In the genomic region with DNA sequence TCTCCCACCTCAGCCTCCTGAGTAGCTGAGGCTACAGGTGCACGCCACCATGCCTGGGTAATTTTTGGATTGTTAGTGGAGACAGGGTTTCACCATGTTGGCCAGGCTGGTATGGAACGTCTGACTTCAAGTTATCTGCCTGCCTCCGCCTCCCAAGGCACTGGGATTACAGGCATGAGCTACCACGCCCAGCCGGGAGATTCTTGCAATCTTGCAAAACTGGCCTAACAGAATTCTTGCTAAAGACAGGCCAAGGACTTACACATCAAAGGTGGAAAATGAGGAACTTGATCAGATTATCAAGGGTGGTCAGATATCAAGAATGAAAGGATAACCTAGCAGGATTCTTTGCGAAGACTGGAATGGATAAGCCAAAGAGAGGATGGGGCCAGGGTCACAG, we compare ENCODE assay signal across 16 cellular contexts.
DNase-seq lines count a peak whose midpoint lies in the region; ATAC-seq, FAIRE-seq and TF ChIP-seq lines count a peak whose summit lies in the region.
"Had no signal": no experiment of that assay in that cellular context is flagged by ENCODE, and none has a peak within 500 bp of the region (broad histone marks: within the 10 kb centered on the region; RNA-seq: fewer than 3 reads in every experiment).

No MANE protein-coding gene starts in this region.

- H2BK120ac ChIP-seq in mesendoderm (ENCODE audit: low read depth, low read length): no peak overlapping the region

- no peak overlapping the region for H2BK5ac ChIP-seq in mesendoderm (ENCODE audit: low read length)

- no peak overlapping the region for H3K4me2 ChIP-seq in mesendoderm (ENCODE audit: low read length)
- H3K4me2 ChIP-seq: A549 had no signal

- no peak overlapping the region for H3K27ac ChIP-seq in mesendoderm (ENCODE audit: low read depth, low read length)
- H3K27ac ChIP-seq in upper lobe of right lung: no peak overlapping the region
- H3K27ac ChIP-seq: A549, C4-2B had no signal

- WGBS in mesendoderm (ENCODE audit: extremely low coverage, insufficient coverage, low lambda C conversion rate): no CpG with 5 or more reads among the region's 6 CpGs

- peak; percentile 36 for DNase-seq in ELF-1 (ENCODE audit: low read depth, low spot score)
- DNase-seq in bronchial epithelial cell (ENCODE audit: low read depth): peak; percentile 12
- DNase-seq in mesendoderm: peak; percentile 14
- DNase-seq in upper lobe of right lung: no peak
- DNase-seq in T1000 (lab: John Stamatoyannopoulos, UW): no peak
- no peak for DNase-seq in dedifferentiated amniotic fluid mesenchymal stem cell (ENCODE audit: extremely low spot score)
- DNase-seq: BE2C; CD8-positive, alpha-beta T cell; COR-L47; DND-41; GF-D8; HCEC 1CT; IMR-90 had no signal

- H4K8ac ChIP-seq in mesendoderm (ENCODE audit: low read depth, low read length): no peak overlapping the region

- H2AK5ac ChIP-seq in mesendoderm (ENCODE audit: low read length): no peak overlapping the region

- FAIRE-seq in bronchial epithelial cell (lab: Jason Lieb, UNC): no peak
- FAIRE-seq: A549 had no signal

- H3K18ac ChIP-seq in mesendoderm (ENCODE audit: low read length): no peak overlapping the region

- no peak for TF ChIP-seq CTCF in bronchial epithelial cell (IDR thresholded peaks at IDR 0.05; ENCODE audit: insufficient read depth, low read length, severe bottlenecking)
- TF ChIP-seq CTCF in upper lobe of right lung (IDR thresholded peaks at IDR 0.05): no peak

- H4K5ac ChIP-seq in mesendoderm (ENCODE audit: low read length): no peak overlapping the region

- H3K4me1 ChIP-seq in mesendoderm (ENCODE audit: control insufficient read depth, low read depth, low read length) (no peaks in the 10 kb centered on the region), upper lobe of right lung (peaks cover 9% of the 10 kb centered on the region)
- H3K4me1 ChIP-seq: A549, BE2C had no signal

- peaks cover 7% of the 10 kb centered on the region for H3K9me3 ChIP-seq in upper lobe of right lung
- H3K9me3 ChIP-seq: BE2C had no signal

- no peak overlapping the region for H2BK15ac ChIP-seq in mesendoderm (replicated peaks; ENCODE audit: low read depth)

- H3K4me3 ChIP-seq in bronchial epithelial cell (ENCODE audit: low read depth, low read length) (no peak overlapping the region), mesendoderm (ENCODE audit: low read length) (no peak overlapping the region), upper lobe of right lung (no peak overlapping the region)
- H3K4me3 ChIP-seq: A549 had no signal

- intact Hi-C loops in upper lobe of right lung (cut with DNase I): no loop called here

- H3K4ac ChIP-seq in mesendoderm (ENCODE audit: low read depth, low read length): no peak overlapping the region

- H3K27me3 ChIP-seq in bronchial epithelial cell (ENCODE audit: control insufficient read depth, insufficient read depth, low read length) (no peaks in the 10 kb centered on the region), mesendoderm (ENCODE audit: insufficient read depth, low read length, poor library complexity) (no peaks in the 10 kb centered on the region), upper lobe of right lung (no peaks in the 10 kb centered on the region)
- H3K27me3 ChIP-seq: BE2C had no signal

- H3K56ac ChIP-seq in mesendoderm (ENCODE audit: low read length): no peak overlapping the region

- H3K79me2 ChIP-seq in mesendoderm (ENCODE audit: control insufficient read depth, insufficient read depth, low read length): no peaks in the 10 kb centered on the region

- no peaks in the 10 kb centered on the region for H3K79me1 ChIP-seq in mesendoderm (ENCODE audit: low read length)

- H3K36me3 ChIP-seq in bronchial epithelial cell (ENCODE audit: control insufficient read depth, insufficient read depth, low read length) (no peaks in the 10 kb centered on the region), mesendoderm (ENCODE audit: control insufficient read depth, insufficient read depth, low read length) (no peaks in the 10 kb centered on the region), upper lobe of right lung (no peaks in the 10 kb centered on the region)
- H3K36me3 ChIP-seq: BE2C had no signal

- no peak overlapping the region for H3K9ac ChIP-seq in mesendoderm (ENCODE audit: low read length)

- ATAC-seq in upper lobe of right lung (peak; percentile 32), GM18867 (IDR thresholded peaks at IDR 0.05; ENCODE audit: unreplicated experiment) (no peak)
- ATAC-seq: A549; CD8-positive, alpha-beta T cell had no signal

- H3K23ac ChIP-seq in mesendoderm (ENCODE audit: low read length): no peak overlapping the region

Comparison
In these comparisons a context has a peak if more than half of its experiments do, and no peak if none do; other contexts are left out.
1. DNase-seq: peak in ELF-1 (single experiment), bronchial epithelial cell (single experiment) and mesendoderm (single experiment); none in upper lobe of right lung (single experiment), T1000 (single experiment) and dedifferentiated amniotic fluid mesenchymal stem cell (single experiment).